Comparison of ENCODE assay signal across 8 cellular contexts in genomic region chr12:48853228-48853688, GRCh38.
DNase-seq lines count a peak whose midpoint lies in the region; ATAC-seq lines count a peak whose summit lies in the region.

No MANE protein-coding gene starts in this region.

- DNase-seq in GF-D8 (lab: John Stamatoyannopoulos, UW) = peak; percentile 66
- DNase-seq in NCI-H446 (lab: John Stamatoyannopoulos, UW) = peak; percentile 91 to 93
- peak; percentile 82 for DNase-seq in activated CD4-positive, CD25-positive, alpha-beta regulatory T cell treated with anti-CD3 and anti-CD28 coated beads, Interleukin-2, amount 50 U/mL, for 72 hours
- DNase-seq in cerebellar nuclear complex (lab: John Stamatoyannopoulos, UW) = peak; percentile 9 to 72
- DNase-seq in kidney glomerular epithelial cell (lab: John Stamatoyannopoulos, UW) = peak; percentile 27
- DNase-seq in stimulated activated CD4-positive, alpha-beta T cell treated with anti-CD3 and anti-CD28 coated beads, Interleukin-15, amount 100 ng/mL, for 24 hours = peak; percentile 90

- peak; percentile 42 for ATAC-seq in HG03175 (IDR thresholded peaks at IDR 0.05; ENCODE audit: unreplicated experiment)
- no peak for ATAC-seq in GM21529 (IDR thresholded peaks at IDR 0.05; ENCODE audit: unreplicated experiment)

Comparison
In these comparisons a context has a peak if more than half of its experiments do, and no peak if none do; other contexts are left out.
1. DNase-seq: peak in every context shown above with its lines; median percentile 92 in NCI-H446; 90 in stimulated activated CD4-positive, alpha-beta T cell treated with anti-CD3 and anti-CD28 coated beads, Interleukin-15, amount 100 ng/mL, for 24 hours; 82 in activated CD4-positive, CD25-positive, alpha-beta regulatory T cell treated with anti-CD3 and anti-CD28 coated beads, Interleukin-2, amount 50 U/mL, for 72 hours; 66 in GF-D8; 40 in cerebellar nuclear complex; 27 in kidney glomerular epithelial cell.